In genomic region chr10:7512487-7512886, GRCh38 we compare ENCODE assay signal across 1 cellular context.
TF ChIP-seq lines count a peak whose summit lies in the region.

No MANE protein-coding gene starts in this region.

TF ChIP-seq in GM23338, 12 proteins besides CTCF, POLR2A, EP300 and RAD21 (continued from another document):
- TF ChIP-seq, protein P1, sequence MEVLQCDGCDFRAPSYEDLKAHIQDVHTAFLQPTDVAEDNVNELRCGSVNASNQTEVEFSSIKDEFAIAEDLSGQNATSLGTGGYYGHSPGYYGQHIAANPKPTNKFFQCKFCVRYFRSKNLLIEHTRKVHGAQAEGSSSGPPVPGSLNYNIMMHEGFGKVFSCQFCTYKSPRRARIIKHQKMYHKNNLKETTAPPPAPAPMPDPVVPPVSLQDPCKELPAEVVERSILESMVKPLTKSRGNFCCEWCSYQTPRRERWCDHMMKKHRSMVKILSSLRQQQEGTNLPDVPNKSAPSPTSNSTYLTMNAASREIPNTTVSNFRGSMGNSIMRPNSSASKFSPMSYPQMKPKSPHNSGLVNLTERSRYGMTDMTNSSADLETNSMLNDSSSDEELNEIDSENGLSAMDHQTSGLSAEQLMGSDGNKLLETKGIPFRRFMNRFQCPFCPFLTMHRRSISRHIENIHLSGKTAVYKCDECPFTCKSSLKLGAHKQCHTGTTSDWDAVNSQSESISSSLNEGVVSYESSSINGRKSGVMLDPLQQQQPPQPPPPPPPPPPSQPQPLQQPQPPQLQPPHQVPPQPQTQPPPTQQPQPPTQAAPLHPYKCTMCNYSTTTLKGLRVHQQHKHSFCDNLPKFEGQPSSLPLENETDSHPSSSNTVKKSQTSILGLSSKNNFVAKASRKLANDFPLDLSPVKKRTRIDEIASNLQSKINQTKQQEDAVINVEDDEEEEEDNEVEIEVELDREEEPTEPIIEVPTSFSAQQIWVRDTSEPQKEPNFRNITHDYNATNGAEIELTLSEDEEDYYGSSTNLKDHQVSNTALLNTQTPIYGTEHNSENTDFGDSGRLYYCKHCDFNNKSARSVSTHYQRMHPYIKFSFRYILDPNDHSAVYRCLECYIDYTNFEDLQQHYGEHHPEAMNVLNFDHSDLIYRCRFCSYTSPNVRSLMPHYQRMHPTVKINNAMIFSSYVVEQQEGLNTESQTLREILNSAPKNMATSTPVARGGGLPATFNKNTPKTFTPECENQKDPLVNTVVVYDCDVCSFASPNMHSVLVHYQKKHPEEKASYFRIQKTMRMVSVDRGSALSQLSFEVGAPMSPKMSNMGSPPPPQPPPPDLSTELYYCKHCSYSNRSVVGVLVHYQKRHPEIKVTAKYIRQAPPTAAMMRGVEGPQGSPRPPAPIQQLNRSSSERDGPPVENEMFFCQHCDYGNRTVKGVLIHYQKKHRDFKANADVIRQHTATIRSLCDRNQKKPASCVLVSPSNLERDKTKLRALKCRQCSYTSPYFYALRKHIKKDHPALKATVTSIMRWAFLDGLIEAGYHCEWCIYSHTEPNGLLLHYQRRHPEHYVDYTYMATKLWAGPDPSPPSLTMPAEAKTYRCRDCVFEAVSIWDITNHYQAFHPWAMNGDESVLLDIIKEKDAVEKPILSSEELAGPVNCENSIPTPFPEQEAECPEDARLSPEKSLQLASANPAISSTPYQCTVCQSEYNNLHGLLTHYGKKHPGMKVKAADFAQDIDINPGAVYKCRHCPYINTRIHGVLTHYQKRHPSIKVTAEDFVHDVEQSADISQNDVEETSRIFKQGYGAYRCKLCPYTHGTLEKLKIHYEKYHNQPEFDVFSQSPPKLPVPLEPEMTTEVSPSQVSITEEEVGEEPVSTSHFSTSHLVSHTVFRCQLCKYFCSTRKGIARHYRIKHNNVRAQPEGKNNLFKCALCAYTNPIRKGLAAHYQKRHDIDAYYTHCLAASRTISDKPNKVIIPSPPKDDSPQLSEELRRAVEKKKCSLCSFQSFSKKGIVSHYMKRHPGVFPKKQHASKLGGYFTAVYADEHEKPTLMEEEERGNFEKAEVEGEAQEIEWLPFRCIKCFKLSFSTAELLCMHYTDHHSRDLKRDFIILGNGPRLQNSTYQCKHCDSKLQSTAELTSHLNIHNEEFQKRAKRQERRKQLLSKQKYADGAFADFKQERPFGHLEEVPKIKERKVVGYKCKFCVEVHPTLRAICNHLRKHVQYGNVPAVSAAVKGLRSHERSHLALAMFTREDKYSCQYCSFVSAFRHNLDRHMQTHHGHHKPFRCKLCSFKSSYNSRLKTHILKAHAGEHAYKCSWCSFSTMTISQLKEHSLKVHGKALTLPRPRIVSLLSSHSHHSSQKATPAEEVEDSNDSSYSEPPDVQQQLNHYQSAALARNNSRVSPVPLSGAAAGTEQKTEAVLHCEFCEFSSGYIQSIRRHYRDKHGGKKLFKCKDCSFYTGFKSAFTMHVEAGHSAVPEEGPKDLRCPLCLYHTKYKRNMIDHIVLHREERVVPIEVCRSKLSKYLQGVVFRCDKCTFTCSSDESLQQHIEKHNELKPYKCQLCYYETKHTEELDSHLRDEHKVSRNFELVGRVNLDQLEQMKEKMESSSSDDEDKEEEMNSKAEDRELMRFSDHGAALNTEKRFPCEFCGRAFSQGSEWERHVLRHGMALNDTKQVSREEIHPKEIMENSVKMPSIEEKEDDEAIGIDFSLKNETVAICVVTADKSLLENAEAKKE (CRISPR knock-in tag; IDR thresholded peaks at IDR 0.05): no peak
- TF ChIP-seq JUNB (IDR thresholded peaks at IDR 0.05; ENCODE audit: unreplicated experiment): no peak
- TF ChIP-seq EZH2phosphoT487 (IDR thresholded peaks at IDR 0.05; ENCODE audit: unreplicated experiment): no peak
